In genomic region chr17:48544356-48545021, GRCh38 we compare ENCODE assay signal across 8 cellular contexts. TPM values are rescaled to one million over a fixed set of nuclear protein-coding genes. Genes with fewer than 3 reads are reported as not detected.
A peak's percentile ranks its signal among the peaks of the same experiment; 100 is the strongest.
DNase-seq lines count a peak whose midpoint lies in the region; ATAC-seq and TF ChIP-seq lines count a peak whose summit lies in the region.

No MANE protein-coding gene starts in this region.

- no peak for TF ChIP-seq CTCF in right atrium auricular region (IDR thresholded peaks at IDR 0.05)
- TF ChIP-seq CTCF in sigmoid colon (IDR thresholded peaks at IDR 0.05) = no peak

- ATAC-seq in GM21526 (IDR thresholded peaks at IDR 0.05; ENCODE audit: low FRiP score, unreplicated experiment) = no peak

- H3K36me3 ChIP-seq in MG63 = peaks cover 35% of the 10 kb centered on the region
- no peaks in the 10 kb centered on the region for H3K36me3 ChIP-seq in right atrium auricular region
- H3K36me3 ChIP-seq in sigmoid colon = peaks cover 0 to 6% (median 2%) of the 10 kb centered on the region in 4 donors

- H3K9me3 ChIP-seq in MG63 (no peaks in the 10 kb centered on the region), right atrium auricular region (no peaks in the 10 kb centered on the region), sigmoid colon (no peaks in the 10 kb centered on the region)

- H3K4me3 ChIP-seq in MG63 (peak overlapping the region; percentile 78), right atrium auricular region (peak overlapping the region; percentile 48 to 57), sigmoid colon (peak overlapping the region; percentile 72 to 87 (median 84))

- 28 to 65% methylated on average over 38 of the region's 38 CpGs for WGBS in sigmoid colon, 2 donors

- H3K27ac ChIP-seq in right atrium auricular region (peak overlapping the region; percentile 83 to 90), sigmoid colon (peak overlapping the region; percentile 94 to 99 (median 96))

- H3K27me3 ChIP-seq in MG63 (no peaks in the 10 kb centered on the region), right atrium auricular region (peaks cover 3 to 10% of the 10 kb centered on the region in 2 donors), sigmoid colon (no peaks in the 10 kb centered on the region)

- TF ChIP-seq EP300 in sigmoid colon (IDR thresholded peaks at IDR 0.05) = no peak

- intact Hi-C loops in sigmoid colon (cut with DNase I) = no loop called here

- H3K4me1 ChIP-seq in right atrium auricular region (peaks cover 0 to 30% of the 10 kb centered on the region in 2 donors), sigmoid colon (peaks cover 0 to 64% (median 60%) of the 10 kb centered on the region in 4 donors)

- peak in 1 of 2 donors; percentile 60 for TF ChIP-seq POLR2A in sigmoid colon (IDR thresholded peaks at IDR 0.05)

- DNase-seq in COR-L47 (lab: John Stamatoyannopoulos, UW) = peak; percentile 27
- peak; percentile 93 for DNase-seq in MG63
- peak; percentile 41 for DNase-seq in activated naive CD4-positive, alpha-beta T cell treated with anti-CD3 and anti-CD28 coated beads, Interleukin-2, amount 50 U/mL, for 16 hours
- DNase-seq in right atrium auricular region (ENCODE audit: low spot score) = peak; percentile 90
- peak; percentile 99 for DNase-seq in sigmoid colon
- no peak for DNase-seq in DMS79 (lab: John Stamatoyannopoulos, UW)
- no peak for DNase-seq in NCI-H1417 treated with DMSO at 0.1 percent for 48 hours (lab: John Stamatoyannopoulos, UW)

RNA-seq across cellular contexts. Expression of gene HOXB2, which starts 0.4 kb away (rescaled TPM):
- 7.2 and 16.0 TPM in 2 replicates for total RNA-seq in MG63 (2014; rRNA removed; shearing (Covaris generic); ENCODE audit: low replicate concordance)
- 1 to 10 TPM; 4.8 to 5.5 TPM for total RNA-seq in right atrium auricular region
- 10 to 100 TPM; 44.9 to 86.1 (median 63.6) TPM for total RNA-seq in sigmoid colon
- polyA plus RNA-seq in sigmoid colon = 1 to 10 TPM; 1.6 to 7.8 (median 3.0) TPM

RNA-seq across cellular contexts. Expression of gene HOXB1, which starts 13.7 kb away (rescaled TPM):
- not detected in 2 replicates for total RNA-seq in MG63 (2014; rRNA removed; shearing (Covaris generic); ENCODE audit: low replicate concordance)
- total RNA-seq in right atrium auricular region (not detected), sigmoid colon (under 1 TPM in 1 of 4 donors, not detected in 3; 0.27 TPM)
- under 1 TPM in 2 of 3 donors, not detected in 1; 0.60 to 0.92 TPM for polyA plus RNA-seq in sigmoid colon

RNA-seq across cellular contexts. Expression of gene HOXB4, which starts 33.7 kb away (rescaled TPM):
- total RNA-seq in MG63 (2014; rRNA removed; shearing (Covaris generic); ENCODE audit: low replicate concordance) = 0.86 and 4.2 TPM in 2 replicates
- total RNA-seq in right atrium auricular region (1 to 10 TPM in 1 of 2 donors, under 1 TPM in 1; 0.52 to 1.0 TPM), sigmoid colon (1 to 10 TPM; 4.6 to 8.3 (median 5.4) TPM)
- polyA plus RNA-seq in sigmoid colon = 1 to 10 TPM in 2 of 3 donors, under 1 TPM in 1; 0.23 to 2.7 (median 1.2) TPM

RNA-seq across cellular contexts. Expression of gene HOXB3, which starts 45.6 kb away (rescaled TPM):
- total RNA-seq in MG63 (2014; rRNA removed; shearing (Covaris generic); ENCODE audit: low replicate concordance) = 2.1 and 4.6 TPM in 2 replicates
- total RNA-seq in right atrium auricular region = 1 to 10 TPM in 1 of 2 donors, under 1 TPM in 1; 0.82 to 1.2 TPM
- total RNA-seq in sigmoid colon = 10 to 100 TPM; 25.3 to 64.3 (median 30.1) TPM
- 10 to 100 TPM in 2 of 3 donors, 1 to 10 TPM in 1; 6.2 to 16.7 (median 10.2) TPM for polyA plus RNA-seq in sigmoid colon

RNA-seq across cellular contexts. Expression of gene HOXB5, which starts 49.1 kb away (rescaled TPM):
- not detected in 2 replicates for total RNA-seq in MG63 (2014; rRNA removed; shearing (Covaris generic); ENCODE audit: low replicate concordance)
- total RNA-seq in right atrium auricular region = not detected
- total RNA-seq in sigmoid colon = 1 to 10 TPM; 1.5 to 2.5 (median 2.1) TPM
- polyA plus RNA-seq in sigmoid colon = 10 to 100 TPM in 1 of 3 donors, 1 to 10 TPM in 2; 3.2 to 13.9 (median 4.2) TPM

Comparison
In these comparisons a context has a peak if more than half of its experiments do, and no peak if none do; other contexts are left out.
1. DNase-seq: peak in COR-L47 (single experiment), MG63 (single experiment), activated naive CD4-positive, alpha-beta T cell treated with anti-CD3 and anti-CD28 coated beads, Interleukin-2, amount 50 U/mL, for 16 hours (single experiment), right atrium auricular region (single experiment) and sigmoid colon (single experiment); none in DMS79 (single experiment) and NCI-H1417 treated with DMSO at 0.1 percent for 48 hours (single experiment).
2. Peak in every context shown above with its lines, with median percentiles within 50 percentile points of each other: H3K4me3 ChIP-seq.